In genomic region chr15:70196314-70197291, GRCh38 we compare ENCODE assay signal across 8 cellular contexts.
A peak's percentile ranks its signal among the peaks of the same experiment; 100 is the strongest.
DNase-seq lines count a peak whose midpoint lies in the region; ATAC-seq lines count a peak whose summit lies in the region.

No MANE protein-coding gene starts in this region.

- peaks cover 3% of the 10 kb centered on the region for H3K9me3 Mint-ChIP-seq in activated T-helper 1 cell treated with anti-CD3 and anti-CD28 coated beads, Interleukin-12 subunit alpha, Interleukin-12 subunit beta, Interleukin-2, Interleukin-4 antibody, amounts not matched to agents 30 ng/mL and 10 ng/mL and 1 ng/mL, durations not matched to agents 14 hours and 24 hours and 36 hours

- peak; percentile 76 for DNase-seq in AG08395 (ENCODE audit: low spot score)
- DNase-seq in NCI-H526 treated with DMSO at 0.1 percent for 48 hours (lab: John Stamatoyannopoulos, UW): peak; percentile 99
- peak; percentile 4 for DNase-seq in activated T-helper 1 cell treated with anti-CD3 and anti-CD28 coated beads, Interleukin-12 subunit alpha, Interleukin-12 subunit beta, Interleukin-2, Interleukin-4 antibody, amounts not matched to agents 30 ng/mL and 10 ng/mL and 1 ng/mL, durations not matched to agents 14 hours and 24 hours and 36 hours (ENCODE audit: low spot score)
- peak; percentile 98 for DNase-seq in islet precursor cell
- peak; percentile 9 to 34 for DNase-seq in stimulated activated CD4-positive, alpha-beta T cell treated with anti-CD3 and anti-CD28 coated beads, Interleukin-4, amount 100 ng/mL, for 4 hours
- DNase-seq in AML-193 (lab: John Stamatoyannopoulos, UW): no peak

- H3K4me3 Mint-ChIP-seq in activated T-helper 1 cell treated with anti-CD3 and anti-CD28 coated beads, Interleukin-12 subunit alpha, Interleukin-12 subunit beta, Interleukin-2, Interleukin-4 antibody, amounts not matched to agents 30 ng/mL and 10 ng/mL and 1 ng/mL, durations not matched to agents 14 hours and 24 hours and 36 hours: no peak overlapping the region

- intact Hi-C loops in activated T-helper 1 cell treated with anti-CD3 and anti-CD28 coated beads, Interleukin-12 subunit alpha, Interleukin-12 subunit beta, Interleukin-2, Interleukin-4 antibody, amounts not matched to agents 30 ng/mL and 10 ng/mL and 1 ng/mL, durations not matched to agents 14 hours and 24 hours and 36 hours (cut with micrococcal nuclease): no loop called here

- peaks cover 4% of the 10 kb centered on the region for H3K27me3 Mint-ChIP-seq in activated T-helper 1 cell treated with anti-CD3 and anti-CD28 coated beads, Interleukin-12 subunit alpha, Interleukin-12 subunit beta, Interleukin-2, Interleukin-4 antibody, amounts not matched to agents 30 ng/mL and 10 ng/mL and 1 ng/mL, durations not matched to agents 14 hours and 24 hours and 36 hours (ENCODE audit: insufficient read depth)

- H3K27ac Mint-ChIP-seq in activated T-helper 1 cell treated with anti-CD3 and anti-CD28 coated beads, Interleukin-12 subunit alpha, Interleukin-12 subunit beta, Interleukin-2, Interleukin-4 antibody, amounts not matched to agents 30 ng/mL and 10 ng/mL and 1 ng/mL, durations not matched to agents 14 hours and 24 hours and 36 hours: no peak overlapping the region

- peak; percentile 80 for ATAC-seq in GM19025 (IDR thresholded peaks at IDR 0.05; ENCODE audit: low read depth, unreplicated experiment)
- peak; percentile 77 for ATAC-seq in HG03159 (IDR thresholded peaks at IDR 0.05; ENCODE audit: unreplicated experiment)

- no peaks in the 10 kb centered on the region for H3K4me1 Mint-ChIP-seq in activated T-helper 1 cell treated with anti-CD3 and anti-CD28 coated beads, Interleukin-12 subunit alpha, Interleukin-12 subunit beta, Interleukin-2, Interleukin-4 antibody, amounts not matched to agents 30 ng/mL and 10 ng/mL and 1 ng/mL, durations not matched to agents 14 hours and 24 hours and 36 hours (ENCODE audit: low read depth)

- no peaks in the 10 kb centered on the region for H3K36me3 Mint-ChIP-seq in activated T-helper 1 cell treated with anti-CD3 and anti-CD28 coated beads, Interleukin-12 subunit alpha, Interleukin-12 subunit beta, Interleukin-2, Interleukin-4 antibody, amounts not matched to agents 30 ng/mL and 10 ng/mL and 1 ng/mL, durations not matched to agents 14 hours and 24 hours and 36 hours (ENCODE audit: low read depth)

Comparison
In these comparisons a context has a peak if more than half of its experiments do, and no peak if none do; other contexts are left out.
1. DNase-seq: peak in AG08395 (single experiment), NCI-H526 treated with DMSO at 0.1 percent for 48 hours (single experiment), activated T-helper 1 cell treated with anti-CD3 and anti-CD28 coated beads, Interleukin-12 subunit alpha, Interleukin-12 subunit beta, Interleukin-2, Interleukin-4 antibody, amounts not matched to agents 30 ng/mL and 10 ng/mL and 1 ng/mL, durations not matched to agents 14 hours and 24 hours and 36 hours (single experiment), islet precursor cell (single experiment) and stimulated activated CD4-positive, alpha-beta T cell treated with anti-CD3 and anti-CD28 coated beads, Interleukin-4, amount 100 ng/mL, for 4 hours (2 of 2); none in AML-193 (0 of 2).